14 cellular contexts compared by ENCODE assay signal in genomic region chr11:90947930-90948329, GRCh38.
A peak's percentile ranks its signal among the peaks of the same experiment; 100 is the strongest.
DNase-seq lines count a peak whose midpoint lies in the region; ATAC-seq and TF ChIP-seq lines count a peak whose summit lies in the region.
"Had no signal": no experiment of that assay in that cellular context is flagged by ENCODE, and none has a peak within 500 bp of the region (broad histone marks: within the 10 kb centered on the region; RNA-seq: fewer than 3 reads in every experiment).

No MANE protein-coding gene starts in this region.

- H2BK5ac ChIP-seq in IMR-90 (ENCODE audit: low read depth, low read length, poor library complexity, severe bottlenecking) = no peak overlapping the region

- H3K9me3 ChIP-seq in SK-N-SH = no peaks in the 10 kb centered on the region
- H3K9me3 ChIP-seq in IMR-90 (ENCODE audit: control insufficient read depth, insufficient read depth, low read length) = 0 out of 2 replicates have a peak, but pooled peaks cover 2% of the 10 kb centered on the region
- H3K9me3 ChIP-seq: SJSA1 had no signal

- no peak overlapping the region for H4K91ac ChIP-seq in IMR-90 (ENCODE audit: insufficient read depth, low read depth, low read length)

- no peak overlapping the region for H3K27ac Mint-ChIP-seq in chondrocyte (ENCODE audit: unreplicated experiment)

- TF ChIP-seq CTCF in SK-N-SH (IDR thresholded peaks at IDR 0.05) (no peak; the same call in 1 of the 2 replicates), IMR-90 (conservative IDR thresholded peaks at IDR 0.05; ENCODE audit: low read depth, low read length) (no peak), chondrocyte (IDR thresholded peaks at IDR 0.05) (peak; percentile 76), retinal pigment epithelial cell (conservative IDR thresholded peaks at IDR 0.05; ENCODE audit: low read depth, low read length) (peak; percentile 17)

- no peak for TF ChIP-seq POLR2A in IMR-90 (IDR thresholded peaks at IDR 0.05; ENCODE audit: low read depth, low read length)

- H3K36me3 ChIP-seq in SK-N-SH (replicated peaks in 1 of 2; ENCODE audit: control insufficient read depth in 1 of 2, insufficient read depth in 2 of 2, low read length in 1 of 2) = no peaks in the 10 kb centered on the region
- no peaks in the 10 kb centered on the region for H3K36me3 ChIP-seq in IMR-90 (ENCODE audit: control insufficient read depth, insufficient read depth, low read length)
- H3K36me3 ChIP-seq: SJSA1 had no signal

- H3K9me3 Mint-ChIP-seq in chondrocyte (ENCODE audit: low read depth) = no peaks in the 10 kb centered on the region

- no peak overlapping the region for H2AK9ac ChIP-seq in IMR-90 (replicated peaks; ENCODE audit: low read depth, low read length, poor library complexity)

- H4K5ac ChIP-seq in IMR-90 (ENCODE audit: low read depth, low read length) = no peak overlapping the region

- H3K36me3 Mint-ChIP-seq in chondrocyte (ENCODE audit: low read depth) = no peaks in the 10 kb centered on the region

- TF ChIP-seq RAD21 in SK-N-SH (IDR thresholded peaks at IDR 0.05; ENCODE audit: low read length) (peak; percentile 8; the same call in 1 of the 2 replicates), IMR-90 (IDR thresholded peaks at IDR 0.05; ENCODE audit: low read length) (peak; percentile 7; the same call in 1 of the 2 replicates)

- no peak overlapping the region for H3K14ac ChIP-seq in IMR-90 (replicated peaks; ENCODE audit: low read depth, low read length)

- H3K9me2 ChIP-seq in SK-N-SH = no peaks in the 10 kb centered on the region

- dilution Hi-C loops in IMR-90 (cut with HindIII; ENCODE audit: low sequenced_read_pairs, unreplicated experiment) = no loop called here

- H2AK5ac ChIP-seq in IMR-90 (ENCODE audit: low read depth, low read length) = no peak overlapping the region

- peaks cover 11% of the 10 kb centered on the region for H3K27me3 Mint-ChIP-seq in chondrocyte (ENCODE audit: low read depth)

- no peak overlapping the region for H3K4me3 Mint-ChIP-seq in chondrocyte (ENCODE audit: unreplicated experiment)

- ATAC-seq in SK-N-SH treated with all-trans-retinoic acid at 6 μM for 48 hours (no peak), IMR-90 (ENCODE audit: low read depth) (no peak)

- H3K27me3 ChIP-seq in SK-N-SH (ENCODE audit: insufficient read depth) (no peaks in the 10 kb centered on the region), IMR-90 (ENCODE audit: control insufficient read depth, insufficient read depth, low read length) (no peaks in the 10 kb centered on the region)
- H3K27me3 ChIP-seq: SJSA1 had no signal

- no peak overlapping the region for H3K27ac ChIP-seq in SK-N-SH (ENCODE audit: low read depth in 2 of 2, low read length in 1 of 2)
- no peak overlapping the region for H3K27ac ChIP-seq in IMR-90 (ENCODE audit: insufficient read depth, low read length)
- H3K27ac ChIP-seq: GM23248, RWPE1, SJSA1 had no signal

- no peaks in the 10 kb centered on the region for H3K9me1 ChIP-seq in IMR-90 (ENCODE audit: insufficient read depth, low read length)

- in situ Hi-C loops in IMR-90 (cut with MboI; ENCODE audit: low sequenced_read_pairs) = no loop called here

- no peaks in the 10 kb centered on the region for H3F3A ChIP-seq in SK-N-SH (replicated peaks; ENCODE audit: insufficient read depth)

- H3K79me1 ChIP-seq in IMR-90 (ENCODE audit: low read depth in 1 of 2, low read length in 2 of 2) = no peaks in the 10 kb centered on the region

- intact Hi-C loops in IMR-90 (cut with micrococcal nuclease) = loop anchor here (5.0 kb wide), 1 partner anchor 481 kb away; no protein-coding TSS in a partner anchor

- H2BK120ac ChIP-seq in IMR-90 (ENCODE audit: low read depth, low read length) = no peak overlapping the region

- H3K4me1 Mint-ChIP-seq in chondrocyte (ENCODE audit: low read depth) = no peaks in the 10 kb centered on the region

- H3K4me3 ChIP-seq in SK-N-SH (ENCODE audit: low read depth in 2 of 2, low read length in 1 of 2) = no peak overlapping the region
- H3K4me3 ChIP-seq in IMR-90 (ENCODE audit: insufficient read depth, low read depth, low read length) = no peak overlapping the region
- no peak overlapping the region for H3K4me3 ChIP-seq in retinal pigment epithelial cell (ENCODE audit: low read length)
- H3K4me3 ChIP-seq: GM23248, SJSA1 had no signal

- H3K4me2 ChIP-seq in SK-N-SH (no peak overlapping the region), IMR-90 (ENCODE audit: low read depth, low read length) (no peak overlapping the region)

- DNase-seq in SK-N-SH = no peak
- DNase-seq in IMR-90 = no peak
- no peak for DNase-seq in chondrocyte (ENCODE audit: low spot score)
- DNase-seq in retinal pigment epithelial cell (ENCODE audit: low read depth) = no peak
- no peak for DNase-seq in effector CD8-positive, alpha-beta T cell (lab: John Stamatoyannopoulos, UW)
- no peak for DNase-seq in T-helper 2 cell
- DNase-seq: DND-41; GM23248; NCI-H1436; NCI-H2029; NK-92 treated with Interleukin-12 subunit alpha and Interleukin-12 subunit beta, amount 100 ng/mL, for 24 hours had no signal

- H3K23ac ChIP-seq in IMR-90 (ENCODE audit: low read depth, low read length) = no peak overlapping the region

- POLR2A ChIA-PET in SK-N-SH (lab: Yijun Ruan, JAX) (no interaction called here), IMR-90 (lab: Charles Lee; ENCODE audit: unreplicated experiment) (no interaction called here)

- no peak overlapping the region for H2BK15ac ChIP-seq in IMR-90 (ENCODE audit: low read depth, low read length)

- H3K56ac ChIP-seq in IMR-90 (ENCODE audit: extremely low read depth, insufficient read depth, low read length) = no peak overlapping the region

- H3K79me2 ChIP-seq in SK-N-SH (ENCODE audit: insufficient read depth) = no peaks in the 10 kb centered on the region

- no peak overlapping the region for H3K18ac ChIP-seq in IMR-90 (ENCODE audit: low read depth, low read length)

- CTCF ChIA-PET in SK-N-SH (lab: Yijun Ruan, JAX) = no interaction called here
- CTCF ChIA-PET in IMR-90 (lab: Yijun Ruan, JAX) = no interaction called here

- H4K8ac ChIP-seq in IMR-90 (ENCODE audit: low read depth in 2 of 2, low read length in 2 of 2) = no peak overlapping the region

- H4K20me1 ChIP-seq in SK-N-SH (ENCODE audit: insufficient read depth) (no peaks in the 10 kb centered on the region), IMR-90 (ENCODE audit: insufficient read depth, low read length) (no peaks in the 10 kb centered on the region)

- no peak overlapping the region for H2BK20ac ChIP-seq in IMR-90 (ENCODE audit: low read depth, low read length)

- TF ChIP-seq EP300 in SK-N-SH (IDR thresholded peaks at IDR 0.05; ENCODE audit: borderline replicate concordance in 1 of 2, low read depth in 1 of 2, low read length in 1 of 2) = no peak

- no peak overlapping the region for H3K4ac ChIP-seq in IMR-90 (ENCODE audit: low read depth, low read length)

- no TSS peak for BruUV-seq in IMR-90 (replicated peaks; lab: Mats Ljungman, UMichigan)

- H2AFZ ChIP-seq in SK-N-SH (ENCODE audit: low read depth) (no peak overlapping the region), IMR-90 (replicated peaks; ENCODE audit: low read length, poor library complexity) (no peak overlapping the region)
- H2AFZ ChIP-seq: GM23248 had no signal

- H3K4me1 ChIP-seq in SK-N-SH (ENCODE audit: control insufficient read depth in 1 of 2, insufficient read depth in 2 of 2, low read depth in 1 of 2, low read length in 1 of 2) = no peaks in the 10 kb centered on the region
- H3K4me1 ChIP-seq in IMR-90 (ENCODE audit: control insufficient read depth, insufficient read depth, low read length) = no peaks in the 10 kb centered on the region
- H3K4me1 ChIP-seq: SJSA1 had no signal

- H3K9ac ChIP-seq in SK-N-SH (no peak overlapping the region), IMR-90 (ENCODE audit: low read depth, low read length) (no peak overlapping the region)
- H3K9ac ChIP-seq: GM23248 had no signal

TF ChIP-seq in SK-N-SH, 30 proteins besides CTCF, POLR2A, EP300 and RAD21 (continues in another document):
- TF ChIP-seq USF2 (IDR thresholded peaks at IDR 0.05; ENCODE audit: borderline replicate concordance, low read depth, low read length) = no peak
- no peak for TF ChIP-seq MXI1 (IDR thresholded peaks at IDR 0.05; ENCODE audit: low read depth, low read length)
- no peak for TF ChIP-seq TCF12 (IDR thresholded peaks at IDR 0.05)

TF ChIP-seq in SK-N-SH treated with all-trans-retinoic acid at 6 μM for 48 hours, 23 proteins besides CTCF, POLR2A, EP300 and RAD21 (continues in another document):
- no peak for TF ChIP-seq OSR1 (CRISPR knock-in tag; IDR thresholded peaks at IDR 0.05)
- TF ChIP-seq ISL1 (CRISPR knock-in tag; IDR thresholded peaks at IDR 0.05) = no peak
- TF ChIP-seq ZFP3 (CRISPR knock-in tag; IDR thresholded peaks at IDR 0.05) = no peak
- TF ChIP-seq ZNF8 (CRISPR knock-in tag; IDR thresholded peaks at IDR 0.05) = no peak
- no peak for TF ChIP-seq CSRNP3 (CRISPR knock-in tag; IDR thresholded peaks at IDR 0.05)
- TF ChIP-seq RARB (CRISPR knock-in tag; IDR thresholded peaks at IDR 0.05) = no peak

TF ChIP-seq in IMR-90, 13 proteins besides CTCF, POLR2A, EP300 and RAD21:
- TF ChIP-seq CEBPB (IDR thresholded peaks at IDR 0.05; ENCODE audit: low read depth, low read length) (no peak), CHD1 (IDR thresholded peaks at IDR 0.05; ENCODE audit: low read depth, low read length) (no peak), ELK1 (IDR thresholded peaks at IDR 0.05; ENCODE audit: borderline replicate concordance, low read depth, low read length) (no peak), USF2 (IDR thresholded peaks at IDR 0.05; ENCODE audit: low read depth, low read length) (no peak)

Comparison
In these comparisons a context has a peak if more than half of its experiments do, and no peak if none do; other contexts are left out.
1. CTCF ChIP-seq: peak in chondrocyte (single experiment) and retinal pigment epithelial cell (single experiment); none in SK-N-SH (single experiment) and IMR-90 (single experiment).